Comparison of ENCODE assay signal across 1 cellular context in the genomic region with DNA sequence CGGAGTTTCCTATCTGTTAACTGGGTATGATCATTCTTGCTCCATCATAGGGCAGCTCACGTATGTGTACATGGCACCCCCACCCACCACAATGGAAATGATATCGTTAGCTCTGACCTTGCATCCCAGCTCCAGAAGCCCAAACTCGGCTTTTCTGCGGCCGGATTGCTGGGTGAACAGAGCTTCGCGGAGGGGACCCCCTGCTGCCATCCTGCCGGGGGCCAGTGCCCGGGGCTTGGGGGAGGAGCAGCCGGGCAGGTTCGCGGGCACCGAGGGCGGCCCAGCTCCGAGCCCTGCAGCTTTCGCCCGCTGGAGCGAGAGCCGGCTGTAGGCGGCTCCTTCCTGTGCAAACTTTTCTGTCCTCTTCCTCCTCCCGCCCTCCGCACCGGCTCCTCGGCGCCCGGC.
TF ChIP-seq lines count a peak whose summit lies in the region.

No MANE protein-coding gene starts in this region.

TF ChIP-seq in HepG2, 621 proteins besides CTCF, POLR2A, EP300 and RAD21 (continued from another document):
- TF ChIP-seq ZNF510 (CRISPR knock-in tag; IDR thresholded peaks at IDR 0.05; ENCODE audit: low read depth), result no peak
- TF ChIP-seq HNF4A (CRISPR knock-in tag; IDR thresholded peaks at IDR 0.05), result no peak
- no peak for TF ChIP-seq SUZ12 (IDR thresholded peaks at IDR 0.05; ENCODE audit: low read depth, low read length)
- no peak for TF ChIP-seq NR3C1 (CRISPR knock-in tag; IDR thresholded peaks at IDR 0.05)
- no peak for TF ChIP-seq TOPORS (CRISPR knock-in tag; IDR thresholded peaks at IDR 0.05)
- no peak for TF ChIP-seq KDM3A (CRISPR knock-in tag; IDR thresholded peaks at IDR 0.05; ENCODE audit: low read depth)
- TF ChIP-seq, protein P1, sequence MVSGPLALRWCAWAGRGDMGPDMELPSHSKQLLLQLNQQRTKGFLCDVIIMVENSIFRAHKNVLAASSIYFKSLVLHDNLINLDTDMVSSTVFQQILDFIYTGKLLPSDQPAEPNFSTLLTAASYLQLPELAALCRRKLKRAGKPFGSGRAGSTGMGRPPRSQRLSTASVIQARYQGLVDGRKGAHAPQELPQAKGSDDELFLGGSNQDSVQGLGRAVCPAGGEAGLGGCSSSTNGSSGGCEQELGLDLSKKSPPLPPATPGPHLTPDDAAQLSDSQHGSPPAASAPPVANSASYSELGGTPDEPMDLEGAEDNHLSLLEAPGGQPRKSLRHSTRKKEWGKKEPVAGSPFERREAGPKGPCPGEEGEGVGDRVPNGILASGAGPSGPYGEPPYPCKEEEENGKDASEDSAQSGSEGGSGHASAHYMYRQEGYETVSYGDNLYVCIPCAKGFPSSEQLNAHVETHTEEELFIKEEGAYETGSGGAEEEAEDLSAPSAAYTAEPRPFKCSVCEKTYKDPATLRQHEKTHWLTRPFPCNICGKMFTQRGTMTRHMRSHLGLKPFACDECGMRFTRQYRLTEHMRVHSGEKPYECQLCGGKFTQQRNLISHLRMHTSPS (CRISPR knock-in tag; IDR thresholded peaks at IDR 0.05; ENCODE audit: low read depth), result peak; percentile 74; the same call in 1 of the 2 replicates
- TF ChIP-seq, protein P2, sequence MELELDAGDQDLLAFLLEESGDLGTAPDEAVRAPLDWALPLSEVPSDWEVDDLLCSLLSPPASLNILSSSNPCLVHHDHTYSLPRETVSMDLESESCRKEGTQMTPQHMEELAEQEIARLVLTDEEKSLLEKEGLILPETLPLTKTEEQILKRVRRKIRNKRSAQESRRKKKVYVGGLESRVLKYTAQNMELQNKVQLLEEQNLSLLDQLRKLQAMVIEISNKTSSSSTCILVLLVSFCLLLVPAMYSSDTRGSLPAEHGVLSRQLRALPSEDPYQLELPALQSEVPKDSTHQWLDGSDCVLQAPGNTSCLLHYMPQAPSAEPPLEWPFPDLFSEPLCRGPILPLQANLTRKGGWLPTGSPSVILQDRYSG (CRISPR knock-in tag; IDR thresholded peaks at IDR 0.05), result no peak
- no peak for TF ChIP-seq MIXL1 (CRISPR knock-in tag; IDR thresholded peaks at IDR 0.05)
- TF ChIP-seq ZFP36L2 (CRISPR knock-in tag; IDR thresholded peaks at IDR 0.05), result no peak
- TF ChIP-seq ZNF20 (CRISPR knock-in tag; IDR thresholded peaks at IDR 0.05), result no peak
- TF ChIP-seq, protein P3, sequence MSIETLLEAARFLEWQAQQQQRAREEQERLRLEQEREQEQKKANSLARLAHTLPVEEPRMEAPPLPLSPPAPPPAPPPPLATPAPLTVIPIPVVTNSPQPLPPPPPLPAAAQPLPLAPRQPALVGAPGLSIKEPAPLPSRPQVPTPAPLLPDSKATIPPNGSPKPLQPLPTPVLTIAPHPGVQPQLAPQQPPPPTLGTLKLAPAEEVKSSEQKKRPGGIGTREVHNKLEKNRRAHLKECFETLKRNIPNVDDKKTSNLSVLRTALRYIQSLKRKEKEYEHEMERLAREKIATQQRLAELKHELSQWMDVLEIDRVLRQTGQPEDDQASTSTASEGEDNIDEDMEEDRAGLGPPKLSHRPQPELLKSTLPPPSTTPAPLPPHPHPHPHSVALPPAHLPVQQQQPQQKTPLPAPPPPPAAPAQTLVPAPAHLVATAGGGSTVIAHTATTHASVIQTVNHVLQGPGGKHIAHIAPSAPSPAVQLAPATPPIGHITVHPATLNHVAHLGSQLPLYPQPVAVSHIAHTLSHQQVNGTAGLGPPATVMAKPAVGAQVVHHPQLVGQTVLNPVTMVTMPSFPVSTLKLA (IDR thresholded peaks at IDR 0.05), result no peak
- TF ChIP-seq FOXM1 (CRISPR knock-in tag; IDR thresholded peaks at IDR 0.05), result no peak
- no peak for TF ChIP-seq TSC22D2 (CRISPR knock-in tag; IDR thresholded peaks at IDR 0.05; ENCODE audit: borderline replicate concordance)
- no peak for TF ChIP-seq FOXK1 (CRISPR knock-in tag; IDR thresholded peaks at IDR 0.05; ENCODE audit: borderline replicate concordance, low read depth)
- no peak for TF ChIP-seq NCOA5 (CRISPR knock-in tag; IDR thresholded peaks at IDR 0.05)
- no peak for TF ChIP-seq ZNF556 (CRISPR knock-in tag; IDR thresholded peaks at IDR 0.05; ENCODE audit: borderline replicate concordance)
- no peak for TF ChIP-seq KLF15 (CRISPR knock-in tag; IDR thresholded peaks at IDR 0.05; ENCODE audit: borderline replicate concordance)
- TF ChIP-seq HOXD1 (CRISPR knock-in tag; IDR thresholded peaks at IDR 0.05), result no peak
- peak; percentile 19; the same call in 1 of the 2 replicates for TF ChIP-seq ZNF629 (CRISPR knock-in tag; conservative IDR thresholded peaks at IDR 0.05)
- no peak for TF ChIP-seq KLF12 (CRISPR knock-in tag; IDR thresholded peaks at IDR 0.05; ENCODE audit: borderline replicate concordance)
- TF ChIP-seq SALL1 (CRISPR knock-in tag; IDR thresholded peaks at IDR 0.05), result no peak
- TF ChIP-seq, protein P4, sequence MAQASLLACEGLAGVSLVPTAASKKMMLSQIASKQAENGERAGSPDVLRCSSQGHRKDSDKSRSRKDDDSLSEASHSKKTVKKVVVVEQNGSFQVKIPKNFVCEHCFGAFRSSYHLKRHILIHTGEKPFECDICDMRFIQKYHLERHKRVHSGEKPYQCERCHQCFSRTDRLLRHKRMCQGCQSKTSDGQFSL (CRISPR knock-in tag; IDR thresholded peaks at IDR 0.05), result peak; percentile 62; the same call in 1 of the 2 replicates
- TF ChIP-seq ZNF12 (CRISPR knock-in tag; IDR thresholded peaks at IDR 0.05), result no peak
- no peak for TF ChIP-seq ZNF547 (CRISPR knock-in tag; IDR thresholded peaks at IDR 0.05)
- peak; percentile 18; the same call in 1 of the 2 replicates for TF ChIP-seq RXRA (CRISPR knock-in tag; IDR thresholded peaks at IDR 0.05)
- TF ChIP-seq ZFP82 (CRISPR knock-in tag; IDR thresholded peaks at IDR 0.05; ENCODE audit: borderline replicate concordance), result no peak
- TF ChIP-seq, protein P5, sequence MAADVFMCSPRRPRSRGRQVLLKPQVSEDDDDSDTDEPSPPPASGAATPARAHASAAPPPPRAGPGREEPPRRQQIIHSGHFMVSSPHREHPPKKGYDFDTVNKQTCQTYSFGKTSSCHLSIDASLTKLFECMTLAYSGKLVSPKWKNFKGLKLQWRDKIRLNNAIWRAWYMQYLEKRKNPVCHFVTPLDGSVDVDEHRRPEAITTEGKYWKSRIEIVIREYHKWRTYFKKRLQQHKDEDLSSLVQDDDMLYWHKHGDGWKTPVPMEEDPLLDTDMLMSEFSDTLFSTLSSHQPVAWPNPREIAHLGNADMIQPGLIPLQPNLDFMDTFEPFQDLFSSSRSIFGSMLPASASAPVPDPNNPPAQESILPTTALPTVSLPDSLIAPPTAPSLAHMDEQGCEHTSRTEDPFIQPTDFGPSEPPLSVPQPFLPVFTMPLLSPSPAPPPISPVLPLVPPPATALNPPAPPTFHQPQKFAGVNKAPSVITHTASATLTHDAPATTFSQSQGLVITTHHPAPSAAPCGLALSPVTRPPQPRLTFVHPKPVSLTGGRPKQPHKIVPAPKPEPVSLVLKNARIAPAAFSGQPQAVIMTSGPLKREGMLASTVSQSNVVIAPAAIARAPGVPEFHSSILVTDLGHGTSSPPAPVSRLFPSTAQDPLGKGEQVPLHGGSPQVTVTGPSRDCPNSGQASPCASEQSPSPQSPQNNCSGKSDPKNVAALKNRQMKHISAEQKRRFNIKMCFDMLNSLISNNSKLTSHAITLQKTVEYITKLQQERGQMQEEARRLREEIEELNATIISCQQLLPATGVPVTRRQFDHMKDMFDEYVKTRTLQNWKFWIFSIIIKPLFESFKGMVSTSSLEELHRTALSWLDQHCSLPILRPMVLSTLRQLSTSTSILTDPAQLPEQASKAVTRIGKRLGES (CRISPR knock-in tag; IDR thresholded peaks at IDR 0.05; ENCODE audit: borderline replicate concordance), result no peak
- TF ChIP-seq, protein P6, sequence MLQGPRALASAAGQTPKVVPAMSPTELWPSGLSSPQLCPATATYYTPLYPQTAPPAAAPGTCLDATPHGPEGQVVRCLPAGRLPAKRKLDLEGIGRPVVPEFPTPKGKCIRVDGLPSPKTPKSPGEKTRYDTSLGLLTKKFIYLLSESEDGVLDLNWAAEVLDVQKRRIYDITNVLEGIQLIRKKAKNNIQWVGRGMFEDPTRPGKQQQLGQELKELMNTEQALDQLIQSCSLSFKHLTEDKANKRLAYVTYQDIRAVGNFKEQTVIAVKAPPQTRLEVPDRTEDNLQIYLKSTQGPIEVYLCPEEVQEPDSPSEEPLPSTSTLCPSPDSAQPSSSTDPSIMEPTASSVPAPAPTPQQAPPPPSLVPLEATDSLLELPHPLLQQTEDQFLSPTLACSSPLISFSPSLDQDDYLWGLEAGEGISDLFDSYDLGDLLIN (CRISPR knock-in tag; IDR thresholded peaks at IDR 0.05; ENCODE audit: borderline replicate concordance), result no peak
- no peak for TF ChIP-seq ZKSCAN5 (CRISPR knock-in tag; IDR thresholded peaks at IDR 0.05)
- no peak for TF ChIP-seq MAFF (IDR thresholded peaks at IDR 0.05; ENCODE audit: low read depth, low read length)
- no peak for TF ChIP-seq NR1H2 (CRISPR knock-in tag; IDR thresholded peaks at IDR 0.05; ENCODE audit: borderline replicate concordance, low read depth)
- TF ChIP-seq NRL (CRISPR knock-in tag; IDR thresholded peaks at IDR 0.05; ENCODE audit: borderline replicate concordance), result no peak
- TF ChIP-seq, protein P7, sequence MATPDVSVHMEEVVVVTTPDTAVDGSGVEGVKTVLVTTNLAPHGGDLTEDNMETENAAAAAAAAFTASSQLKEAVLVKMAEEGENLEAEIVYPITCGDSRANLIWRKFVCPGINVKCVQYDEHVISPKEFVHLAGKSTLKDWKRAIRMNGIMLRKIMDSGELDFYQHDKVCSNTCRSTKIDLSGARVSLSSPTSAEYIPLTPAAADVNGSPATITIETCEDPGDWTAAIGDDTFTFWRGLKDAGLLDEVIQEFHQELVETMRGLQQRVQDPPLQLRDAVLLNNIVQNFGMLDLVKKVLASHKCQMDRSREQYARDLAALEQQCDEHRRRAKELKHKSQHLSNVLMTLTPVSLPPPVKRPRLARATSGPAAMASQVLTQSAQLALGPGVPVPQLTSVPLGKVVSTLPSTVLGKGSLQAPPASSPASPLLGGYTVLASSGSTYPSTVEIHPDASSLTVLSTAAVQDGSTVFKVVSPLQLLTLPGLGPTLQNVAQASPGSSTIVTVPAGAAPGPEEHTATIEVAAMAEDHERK (CRISPR knock-in tag; IDR thresholded peaks at IDR 0.05; ENCODE audit: low read depth), result no peak
- TF ChIP-seq ZNF34 (CRISPR knock-in tag; IDR thresholded peaks at IDR 0.05; ENCODE audit: borderline replicate concordance), result no peak
- TF ChIP-seq ZNF562 (CRISPR knock-in tag; IDR thresholded peaks at IDR 0.05; ENCODE audit: borderline replicate concordance), result no peak
- TF ChIP-seq, protein P8, sequence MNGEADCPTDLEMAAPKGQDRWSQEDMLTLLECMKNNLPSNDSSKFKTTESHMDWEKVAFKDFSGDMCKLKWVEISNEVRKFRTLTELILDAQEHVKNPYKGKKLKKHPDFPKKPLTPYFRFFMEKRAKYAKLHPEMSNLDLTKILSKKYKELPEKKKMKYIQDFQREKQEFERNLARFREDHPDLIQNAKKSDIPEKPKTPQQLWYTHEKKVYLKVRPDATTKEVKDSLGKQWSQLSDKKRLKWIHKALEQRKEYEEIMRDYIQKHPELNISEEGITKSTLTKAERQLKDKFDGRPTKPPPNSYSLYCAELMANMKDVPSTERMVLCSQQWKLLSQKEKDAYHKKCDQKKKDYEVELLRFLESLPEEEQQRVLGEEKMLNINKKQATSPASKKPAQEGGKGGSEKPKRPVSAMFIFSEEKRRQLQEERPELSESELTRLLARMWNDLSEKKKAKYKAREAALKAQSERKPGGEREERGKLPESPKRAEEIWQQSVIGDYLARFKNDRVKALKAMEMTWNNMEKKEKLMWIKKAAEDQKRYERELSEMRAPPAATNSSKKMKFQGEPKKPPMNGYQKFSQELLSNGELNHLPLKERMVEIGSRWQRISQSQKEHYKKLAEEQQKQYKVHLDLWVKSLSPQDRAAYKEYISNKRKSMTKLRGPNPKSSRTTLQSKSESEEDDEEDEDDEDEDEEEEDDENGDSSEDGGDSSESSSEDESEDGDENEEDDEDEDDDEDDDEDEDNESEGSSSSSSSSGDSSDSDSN (CRISPR knock-in tag; IDR thresholded peaks at IDR 0.05), result peak; percentile 8
- TF ChIP-seq, protein P9, sequence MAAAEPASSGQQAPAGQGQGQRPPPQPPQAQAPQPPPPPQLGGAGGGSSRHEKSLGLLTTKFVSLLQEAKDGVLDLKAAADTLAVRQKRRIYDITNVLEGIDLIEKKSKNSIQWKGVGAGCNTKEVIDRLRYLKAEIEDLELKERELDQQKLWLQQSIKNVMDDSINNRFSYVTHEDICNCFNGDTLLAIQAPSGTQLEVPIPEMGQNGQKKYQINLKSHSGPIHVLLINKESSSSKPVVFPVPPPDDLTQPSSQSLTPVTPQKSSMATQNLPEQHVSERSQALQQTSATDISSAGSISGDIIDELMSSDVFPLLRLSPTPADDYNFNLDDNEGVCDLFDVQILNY (CRISPR knock-in tag; conservative IDR thresholded peaks at IDR 0.05), result no peak
- TF ChIP-seq HDAC2 (CRISPR knock-in tag; IDR thresholded peaks at IDR 0.05), result no peak
- no peak for TF ChIP-seq ZSCAN12 (CRISPR knock-in tag; IDR thresholded peaks at IDR 0.05)
- TF ChIP-seq ZNF678 (CRISPR knock-in tag; IDR thresholded peaks at IDR 0.05), result no peak
- TF ChIP-seq, protein P10, sequence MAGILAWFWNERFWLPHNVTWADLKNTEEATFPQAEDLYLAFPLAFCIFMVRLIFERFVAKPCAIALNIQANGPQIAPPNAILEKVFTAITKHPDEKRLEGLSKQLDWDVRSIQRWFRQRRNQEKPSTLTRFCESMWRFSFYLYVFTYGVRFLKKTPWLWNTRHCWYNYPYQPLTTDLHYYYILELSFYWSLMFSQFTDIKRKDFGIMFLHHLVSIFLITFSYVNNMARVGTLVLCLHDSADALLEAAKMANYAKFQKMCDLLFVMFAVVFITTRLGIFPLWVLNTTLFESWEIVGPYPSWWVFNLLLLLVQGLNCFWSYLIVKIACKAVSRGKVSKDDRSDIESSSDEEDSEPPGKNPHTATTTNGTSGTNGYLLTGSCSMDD (CRISPR knock-in tag; IDR thresholded peaks at IDR 0.05), result no peak
- TF ChIP-seq, protein P11, sequence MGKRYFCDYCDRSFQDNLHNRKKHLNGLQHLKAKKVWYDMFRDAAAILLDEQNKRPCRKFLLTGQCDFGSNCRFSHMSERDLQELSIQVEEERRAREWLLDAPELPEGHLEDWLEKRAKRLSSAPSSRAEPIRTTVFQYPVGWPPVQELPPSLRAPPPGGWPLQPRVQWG (CRISPR knock-in tag; IDR thresholded peaks at IDR 0.05; ENCODE audit: borderline replicate concordance, low read depth), result no peak
